In genomic region chr19:4337906-4338440, GRCh38 we compare ENCODE assay signal across 8 cellular contexts. TPM values are rescaled to one million over a fixed set of nuclear protein-coding genes. Genes with fewer than 3 reads are reported as not detected.
DNase-seq lines count a peak whose midpoint lies in the region; ATAC-seq and TF ChIP-seq lines count a peak whose summit lies in the region.

No MANE protein-coding gene starts in this region.

- H3K27ac Mint-ChIP-seq in activated naive CD4-positive, alpha-beta T cell treated with anti-CD3 and anti-CD28 coated beads, Interleukin-2, amount 50 U/mL, for 24 hours = peak overlapping the region; percentile 98

- H3K36me3 ChIP-seq in adrenal gland (replicated peaks in 1 of 2) (no peaks in the 10 kb centered on the region), thymus (ENCODE audit: control insufficient read depth, insufficient read depth) (no peaks in the 10 kb centered on the region)

- H3K27ac ChIP-seq in adrenal gland (peak overlapping the region in 4 of 5 donors; percentile 29 to 81 (median 72)), thymus (ENCODE audit: low read depth) (peak overlapping the region; percentile 78)

- no peaks in the 10 kb centered on the region for H3K9me3 Mint-ChIP-seq in activated naive CD4-positive, alpha-beta T cell treated with anti-CD3 and anti-CD28 coated beads, Interleukin-2, amount 50 U/mL, for 24 hours

- H3K36me3 Mint-ChIP-seq in activated naive CD4-positive, alpha-beta T cell treated with anti-CD3 and anti-CD28 coated beads, Interleukin-2, amount 50 U/mL, for 24 hours = peaks cover 2% of the 10 kb centered on the region

- H3K4me3 ChIP-seq in adrenal gland (peak overlapping the region in 3 of 4 donors; percentile 13 to 61 (median 41)), thymus (ENCODE audit: low read length) (peak overlapping the region; percentile 49)

- 6 to 13% (median 10%) methylated on average over 14 of the region's 14 CpGs for WGBS in adrenal gland, 4 donors
- WGBS in thymus = 17% methylated on average over 14 of the region's 14 CpGs

- H3K9me3 ChIP-seq in adrenal gland (replicated peaks in 1 of 3) = no peaks in the 10 kb centered on the region
- no peaks in the 10 kb centered on the region for H3K9me3 ChIP-seq in thymus (ENCODE audit: control insufficient read depth)

- intact Hi-C loops in adrenal gland (cut with DNase I) = no loop called here

- peaks cover 35% of the 10 kb centered on the region for H3K4me1 Mint-ChIP-seq in activated naive CD4-positive, alpha-beta T cell treated with anti-CD3 and anti-CD28 coated beads, Interleukin-2, amount 50 U/mL, for 24 hours

- H3K27me3 ChIP-seq in adrenal gland = no peaks in the 10 kb centered on the region
- H3K27me3 ChIP-seq in thymus (ENCODE audit: control insufficient read depth, insufficient read depth) = no peaks in the 10 kb centered on the region

- no peaks in the 10 kb centered on the region for H3K27me3 Mint-ChIP-seq in activated naive CD4-positive, alpha-beta T cell treated with anti-CD3 and anti-CD28 coated beads, Interleukin-2, amount 50 U/mL, for 24 hours

- DNase-seq in activated naive CD4-positive, alpha-beta T cell treated with Interleukin-2 at 50 U/mL for 16 hours = no peak
- peak in 5 of 7 donors; percentile 41 to 70 (median 69) for DNase-seq in adrenal gland
- peak; percentile 64 for DNase-seq in left kidney (ENCODE audit: low read depth, low spot score)
- no peak for DNase-seq in NCI-H128 (lab: John Stamatoyannopoulos, UW; ENCODE audit: unreplicated experiment)
- DNase-seq in GM13976 (ENCODE audit: low spot score) = no peak

- ATAC-seq in HG03280 (IDR thresholded peaks at IDR 0.05; ENCODE audit: unreplicated experiment) = no peak

- peak overlapping the region; percentile 97 for H3K4me3 Mint-ChIP-seq in activated naive CD4-positive, alpha-beta T cell treated with anti-CD3 and anti-CD28 coated beads, Interleukin-2, amount 50 U/mL, for 24 hours

- TF ChIP-seq POLR2A in adrenal gland (IDR thresholded peaks at IDR 0.05) = peak in 1 of 2 donors; percentile 49

- H3K4me1 ChIP-seq in adrenal gland (replicated peaks in 1 of 2) (peaks cover 5 to 12% of the 10 kb centered on the region in 2 donors), thymus (ENCODE audit: control insufficient read depth, insufficient read depth, low read length) (peaks cover 5% of the 10 kb centered on the region)

- in situ Hi-C loops in GM13976 (cut with MboI; ENCODE audit: low sequenced_read_pairs, unreplicated experiment) = no loop called here

- TF ChIP-seq CTCF in adrenal gland (IDR thresholded peaks at IDR 0.05) (no peak), GM13976 (IDR thresholded peaks at IDR 0.05; ENCODE audit: borderline replicate concordance, control extremely low read depth, extremely low read depth, insufficient read depth, missing control alignments) (no peak)

RNA-seq across cellular contexts. Expression of gene STAP2, which starts 0.7 kb away (rescaled TPM):
- 100 to 1,000 TPM in 1 of 8 donors, 10 to 100 TPM in 6, 1 to 10 TPM in 1; 8.5 to 106 (median 36.5) TPM for total RNA-seq in adrenal gland
- 10 to 100 TPM in 2 of 3 donors, 1 to 10 TPM in 1; 6.7 to 63.1 (median 39.8) TPM for polyA plus RNA-seq in adrenal gland
- polyA plus RNA-seq in thymus = 21.3 TPM

RNA-seq across cellular contexts. Expression of gene MPND, which starts 5.4 kb away (rescaled TPM):
- 10 to 100 TPM in 6 of 8 donors, 1 to 10 TPM in 2; 8.6 to 37.5 (median 16.1) TPM for total RNA-seq in adrenal gland
- 10 to 100 TPM in 2 of 3 donors, 1 to 10 TPM in 1; 7.0 to 52.3 (median 38.5) TPM for polyA plus RNA-seq in adrenal gland
- 16.9 TPM for polyA plus RNA-seq in thymus

RNA-seq across cellular contexts. Expression of gene FSD1, which starts 33.6 kb away (rescaled TPM):
- 1 to 10 TPM in 3 of 8 donors, under 1 TPM in 2, not detected in 3; 0.34 to 1.3 (median 1.1) TPM for total RNA-seq in adrenal gland
- polyA plus RNA-seq in adrenal gland (1 to 10 TPM in 2 of 3 donors, under 1 TPM in 1; 0.46 to 7.2 (median 3.0) TPM), thymus (19.2 TPM)

RNA-seq across cellular contexts. Expression of gene TMIGD2, which starts 35.8 kb away (rescaled TPM):
- under 1 TPM in 1 of 8 donors, not detected in 7; 0.25 TPM for total RNA-seq in adrenal gland
- under 1 TPM in 2 of 3 donors, not detected in 1; 0.17 to 0.24 TPM for polyA plus RNA-seq in adrenal gland
- 64.8 TPM for polyA plus RNA-seq in thymus

RNA-seq across cellular contexts. Expression of gene SHD, which starts 58.9 kb away (rescaled TPM):
- 1 to 10 TPM in 1 of 8 donors, under 1 TPM in 1, not detected in 6; 0.67 to 1.8 TPM for total RNA-seq in adrenal gland
- polyA plus RNA-seq in adrenal gland (under 1 TPM; 0.07 to 0.80 (median 0.24) TPM), thymus (0.57 TPM)

Comparison
In these comparisons a context has a peak if more than half of its experiments do, and no peak if none do; other contexts are left out.
1. DNase-seq: peak in adrenal gland (5 of 7) and left kidney (single experiment); none in activated naive CD4-positive, alpha-beta T cell treated with Interleukin-2 at 50 U/mL for 16 hours (single experiment), NCI-H128 (single experiment) and GM13976 (single experiment).